In genomic region chr12:115485967-115486366, GRCh38 we compare ENCODE assay signal across 26 cellular contexts.
DNase-seq lines count a peak whose midpoint lies in the region; ATAC-seq, FAIRE-seq and TF ChIP-seq lines count a peak whose summit lies in the region.
"Had no signal": no experiment of that assay in that cellular context is flagged by ENCODE, and none has a peak within 500 bp of the region (broad histone marks: within the 10 kb centered on the region; RNA-seq: fewer than 3 reads in every experiment).

No MANE protein-coding gene starts in this region.

- H3K4me1 Mint-ChIP-seq in neural crest cell (peaks cover 17% of the 10 kb centered on the region), MCF 10A (ENCODE audit: insufficient read depth, unreplicated experiment) (no peaks in the 10 kb centered on the region)
- H3K4me1 Mint-ChIP-seq: CD14-positive monocyte; CD8-positive, alpha-beta memory T cell had no signal

- H4K20me1 ChIP-seq in GM12878 (ENCODE audit: control insufficient read depth, insufficient read depth), result no peaks in the 10 kb centered on the region

- H3K27me3 Mint-ChIP-seq in neural crest cell (ENCODE audit: low read depth), result peaks cover 19% of the 10 kb centered on the region
- peaks cover 48% of the 10 kb centered on the region for H3K27me3 Mint-ChIP-seq in MCF 10A (ENCODE audit: insufficient read depth, unreplicated experiment)

- TF ChIP-seq RAD21 in GM12878 (IDR thresholded peaks at IDR 0.05; ENCODE audit: insufficient read depth, low read depth, low read length), result no peak

- peak overlapping the region; percentile 15 for H3K27ac Mint-ChIP-seq in neural crest cell (ENCODE audit: unreplicated experiment)
- H3K27ac Mint-ChIP-seq in MCF 10A (ENCODE audit: low read depth, unreplicated experiment), result no peak overlapping the region
- H3K27ac Mint-ChIP-seq: CD14-positive monocyte; CD8-positive, alpha-beta memory T cell had no signal

- DNase-seq in COLO829 (ENCODE audit: low spot score), result peak; percentile 58
- DNase-seq in GM12878 (ENCODE audit: low read depth, low spot score), result no peak
- DNase-seq in islet precursor cell, result peak; percentile 54
- no peak for DNase-seq in neural crest cell (ENCODE audit: low read depth, low spot score)
- no peak for DNase-seq in caudate nucleus (lab: John Stamatoyannopoulos, UW)
- no peak for DNase-seq in gastrocnemius medialis
- DNase-seq in MCF 10A (ENCODE audit: unreplicated experiment), result no peak
- DNase-seq in H4 (ENCODE audit: low spot score), result no peak
- DNase-seq: 8988T; ACHN; BE2C; Calu3; CD8-positive, alpha-beta memory T cell; DMS79 treated with DMSO at 0.1 percent for 48 hours; GM23248; HCEC 1CT; Kasumi-1; NCI-H1105 treated with DMSO at 0.1 percent for 48 hours; NCI-H2029; NCI-H446; NCI-H524 treated with DMSO at 0.1 percent for 48 hours; NCI-H774; SK-N-SH had no signal

- H3K4me3 ChIP-seq in GM12878, result no peak overlapping the region; the same call in 1 of the 2 replicates
- no peak overlapping the region for H3K4me3 ChIP-seq in gastrocnemius medialis
- H3K4me3 ChIP-seq: GM23248, K562 had no signal

- no peak for TF ChIP-seq POLR2A in GM12878 (IDR thresholded peaks at IDR 0.05; ENCODE audit: low read depth, low read length)
- no peak for TF ChIP-seq POLR2A in gastrocnemius medialis (IDR thresholded peaks at IDR 0.05)

- H3K79me2 ChIP-seq in GM12878 (ENCODE audit: control insufficient read depth, insufficient read depth, low read length), result no peaks in the 10 kb centered on the region

- no peak overlapping the region for H3K9ac ChIP-seq in GM12878 (ENCODE audit: control insufficient read depth, insufficient read depth, low read length)
- H3K9ac ChIP-seq: GM23248, SK-N-SH had no signal

- H3K27ac ChIP-seq in GM12878 (ENCODE audit: control insufficient read depth, insufficient read depth), result no peak overlapping the region
- no peak overlapping the region for H3K27ac ChIP-seq in caudate nucleus (ENCODE audit: low read depth, low read length)
- H3K27ac ChIP-seq in gastrocnemius medialis, result no peak overlapping the region
- H3K27ac ChIP-seq: GM23248 had no signal

- intact Hi-C loops in GM12878 (cut with micrococcal nuclease; ENCODE audit: unreplicated experiment) (no loop called here), gastrocnemius medialis (cut with DNase I; ENCODE audit: low total_unique reads) (no loop called here), MCF 10A (cut with micrococcal nuclease) (no loop called here)

- H3K36me3 Mint-ChIP-seq in neural crest cell (ENCODE audit: low read depth) (peaks cover 3% of the 10 kb centered on the region), MCF 10A (ENCODE audit: insufficient read depth, unreplicated experiment) (no peaks in the 10 kb centered on the region)
- H3K36me3 Mint-ChIP-seq: CD14-positive monocyte; CD8-positive, alpha-beta memory T cell had no signal

- POLR2A ChIA-PET in GM12878 (lab: Charles Lee), result no interaction called here
- POLR2A ChIA-PET in MCF 10A (lab: Yijun Ruan, JAX), result no interaction called here

- RAD21 ChIA-PET in GM12878 (lab: Charles Lee; ENCODE audit: unreplicated experiment), result interaction anchor here (1.9 kb wide), 1 partner anchor 88 kb away, joined by 4 read pairs; no protein-coding TSS in a partner anchor

- no peak for ATAC-seq in GM12878
- ATAC-seq in gastrocnemius medialis, result no peak
- ATAC-seq: K562 had no signal

- no peak for TF ChIP-seq EP300 in GM12878 (IDR thresholded peaks at IDR 0.05; ENCODE audit: borderline replicate concordance in 1 of 2, control insufficient read depth in 1 of 2, low read depth in 2 of 2, low read length in 2 of 2)

- H3K9me3 Mint-ChIP-seq in neural crest cell, result peaks cover 4% of the 10 kb centered on the region
- H3K9me3 Mint-ChIP-seq in MCF 10A (ENCODE audit: unreplicated experiment), result peaks cover 7% of the 10 kb centered on the region

- in situ Hi-C loops in GM12878 (cut with MboI) (no loop called here), gastrocnemius medialis (cut with MboI; ENCODE audit: low sequenced_read_pairs in 4 of 4) (no loop called here)

- WGBS in GM12878 (ENCODE audit: insufficient coverage, insufficient replicate concordance, low lambda C conversion rate, missing lambda C conversion rate), result 46% methylated on average over 6 of the region's 6 CpGs

- SMC1A ChIA-PET in GM12878 (lab: Charles Lee; ENCODE audit: uncharacterized antibody, unreplicated experiment), result interaction anchor here (0.7 to 1.5 kb wide), 2 partner anchors 23 to 31 kb away, joined by 3 read pairs; no protein-coding TSS in a partner anchor

- H3K36me3 ChIP-seq in GM12878 (ENCODE audit: control insufficient read depth in 2 of 2, insufficient read depth in 2 of 2, low read length in 1 of 2), result no peaks in the 10 kb centered on the region
- no peaks in the 10 kb centered on the region for H3K36me3 ChIP-seq in gastrocnemius medialis
- H3K36me3 ChIP-seq: BE2C had no signal

- H3K4me3 Mint-ChIP-seq in neural crest cell (no peak overlapping the region), MCF 10A (ENCODE audit: unreplicated experiment) (no peak overlapping the region)
- H3K4me3 Mint-ChIP-seq: CD14-positive monocyte; CD8-positive, alpha-beta memory T cell had no signal

- H3K9me3 ChIP-seq in GM12878 (replicated peaks; ENCODE audit: control insufficient read depth, insufficient read depth, low read length), result peaks cover 6% of the 10 kb centered on the region
- no peaks in the 10 kb centered on the region for H3K9me3 ChIP-seq in gastrocnemius medialis
- H3K9me3 ChIP-seq: SK-N-SH had no signal

- BruUV-seq in GM12878 (replicated peaks; lab: Mats Ljungman, UMichigan) (no TSS peak), MCF 10A (replicated peaks; lab: Mats Ljungman, UMichigan) (no TSS peak)

- CTCF ChIA-PET in GM12878 (lab: Yijun Ruan, JAX), result interaction anchor here (0.6 to 0.8 kb wide), 2 partner anchors 39 to 295 kb away, joined by 3 to 4 read pairs; no protein-coding TSS in a partner anchor
- CTCF ChIA-PET in MCF 10A (lab: Yijun Ruan, JAX), result interaction anchor here (0.5 kb wide), 1 partner anchor 806 kb away, joined by 6 read pairs; no protein-coding TSS in a partner anchor

- no peak for FAIRE-seq in GM12878 (lab: Jason Lieb, UNC)
- FAIRE-seq: GM18507, K562 had no signal

- H3K27me3 ChIP-seq in GM12878 (replicated peaks in 1 of 2; ENCODE audit: control insufficient read depth in 2 of 2, insufficient read depth in 2 of 2, low read length in 1 of 2) (no peaks in the 10 kb centered on the region), gastrocnemius medialis (no peaks in the 10 kb centered on the region)
- H3K27me3 ChIP-seq: BE2C had no signal

- H3K4me2 ChIP-seq in GM12878 (ENCODE audit: control insufficient read depth, insufficient read depth), result peak overlapping the region; percentile 5
- H3K4me2 ChIP-seq: SK-N-SH had no signal

- H3K4me1 ChIP-seq in GM12878 (ENCODE audit: control insufficient read depth, insufficient read depth, low read length) (peaks cover 60% of the 10 kb centered on the region), gastrocnemius medialis (no peaks in the 10 kb centered on the region)
- H3K4me1 ChIP-seq: BE2C had no signal

- TF ChIP-seq CTCF in GM12878 (IDR thresholded peaks at IDR 0.05 in 2 of 3, conservative IDR thresholded peaks at IDR 0.05 in 1 of 3; ENCODE audit: control insufficient read depth in 2 of 3, extremely low read depth in 1 of 3, insufficient read depth in 1 of 3, low read depth in 3 of 3, low read length in 3 of 3) (no peak), neural crest cell (conservative IDR thresholded peaks at IDR 0.05) (no peak), gastrocnemius medialis (IDR thresholded peaks at IDR 0.05 in 4 of 5, conservative IDR thresholded peaks at IDR 0.05 in 1 of 5) (no peak), MCF 10A (IDR thresholded peaks at IDR 0.05; ENCODE audit: unreplicated experiment) (no peak)

- H2AFZ ChIP-seq in GM12878 (ENCODE audit: control insufficient read depth, low read depth, low read length), result peak overlapping the region; percentile 21; the same call in 1 of the 2 replicates
- H2AFZ ChIP-seq: GM23248 had no signal

TF ChIP-seq in GM12878, 131 proteins besides CTCF, POLR2A, EP300 and RAD21:
- TF ChIP-seq CHD2 (IDR thresholded peaks at IDR 0.05; ENCODE audit: borderline replicate concordance, low read depth, low read length) (no peak), YBX1 (IDR thresholded peaks at IDR 0.05) (no peak), MYC (IDR thresholded peaks at IDR 0.05; ENCODE audit: insufficient read depth, insufficient read length, insufficient replicate concordance, low read length, severe bottlenecking) (no peak)

Comparison
In these comparisons a context has a peak if more than half of its experiments do, and no peak if none do; other contexts are left out.
1. DNase-seq: peak in COLO829 (single experiment) and islet precursor cell (single experiment); none in GM12878 (single experiment), neural crest cell (single experiment), caudate nucleus (0 of 61), gastrocnemius medialis (0 of 2), MCF 10A (single experiment) and H4 (single experiment).